ENCODE assay signal across 16 cellular contexts in the genomic region with DNA sequence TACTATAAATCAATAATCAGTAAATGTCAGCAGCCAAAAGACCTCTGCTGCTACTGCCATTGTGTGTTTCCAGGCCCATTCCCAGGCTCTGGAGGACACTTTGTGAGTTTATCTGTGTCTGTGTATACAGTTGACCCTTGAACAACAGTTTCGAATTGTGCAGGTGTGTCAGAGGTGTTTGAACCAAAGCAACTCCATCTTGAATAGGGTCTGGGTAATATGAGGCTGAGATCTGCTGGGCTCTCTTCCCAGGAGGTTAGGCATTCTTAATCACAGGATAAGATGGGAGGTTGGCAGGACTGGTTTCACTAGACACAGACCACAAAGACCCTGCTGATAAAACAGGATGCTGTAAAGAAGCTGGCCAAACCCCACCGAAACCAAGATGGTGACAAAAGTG.
DNase-seq lines count a peak whose midpoint lies in the region; ATAC-seq and TF ChIP-seq lines count a peak whose summit lies in the region.
"Had no signal": no experiment of that assay in that cellular context is flagged by ENCODE, and none has a peak within 500 bp of the region (broad histone marks: within the 10 kb centered on the region; RNA-seq: fewer than 3 reads in every experiment).

No MANE protein-coding gene starts in this region.

- no peaks in the 10 kb centered on the region for H3K36me3 ChIP-seq in Loucy (ENCODE audit: insufficient read depth, low read length)

- peaks cover 31% of the 10 kb centered on the region for H3K4me1 ChIP-seq in Loucy (ENCODE audit: insufficient read depth, low read length, poor library complexity, severe bottlenecking)

- H4K20me1 ChIP-seq in Loucy (ENCODE audit: insufficient read depth, low read length, poor library complexity, severe bottlenecking), result peaks cover 23% of the 10 kb centered on the region

- H3K4me3 Mint-ChIP-seq in activated naive CD4-positive, alpha-beta T cell treated with anti-CD3 and anti-CD28 coated beads, Interleukin-2, amount 50 U/mL, for 24 hours, result peak overlapping the region; percentile 30
- peak overlapping the region; percentile 24 to 64 (median 53) for H3K4me3 Mint-ChIP-seq in nephron
- H3K4me3 Mint-ChIP-seq in stimulated activated naive B cell treated with anti-CD40 and anti-IgM and Interleukin-4, amounts not matched to agents 10 μg/mL and 1 μg/mL and 100 μg/mL, for 72 hours, result no peak overlapping the region
- H3K4me3 Mint-ChIP-seq: B cell, HFFc6 had no signal

- H3K9me3 ChIP-seq in Loucy (ENCODE audit: insufficient read depth, low read depth, low read length), result no peaks in the 10 kb centered on the region

- H3K27me3 Mint-ChIP-seq in activated naive CD4-positive, alpha-beta T cell treated with anti-CD3 and anti-CD28 coated beads, Interleukin-2, amount 50 U/mL, for 24 hours, result no peaks in the 10 kb centered on the region
- H3K27me3 Mint-ChIP-seq in nephron (ENCODE audit: low read depth), result no peaks in the 10 kb centered on the region
- no peaks in the 10 kb centered on the region for H3K27me3 Mint-ChIP-seq in stimulated activated naive B cell treated with anti-CD40 and anti-IgM and Interleukin-4, amounts not matched to agents 10 μg/mL and 1 μg/mL and 100 μg/mL, for 72 hours
- H3K27me3 Mint-ChIP-seq: B cell had no signal

- no peaks in the 10 kb centered on the region for H3K27me3 ChIP-seq in Loucy (ENCODE audit: insufficient read depth, low read length, poor library complexity, severe bottlenecking)
- H3K27me3 ChIP-seq: BLaER1 treated with 17β-estradiol and CSF1 and Interleukin-3, amounts not matched to agents 10 nM and 100 nM had no signal

- peak overlapping the region; percentile 24; the same call in 1 of the 2 replicates for H2AFZ ChIP-seq in Loucy (ENCODE audit: low read length)

- H3K9me3 Mint-ChIP-seq in activated naive CD4-positive, alpha-beta T cell treated with anti-CD3 and anti-CD28 coated beads, Interleukin-2, amount 50 U/mL, for 24 hours, result no peaks in the 10 kb centered on the region
- no peaks in the 10 kb centered on the region for H3K9me3 Mint-ChIP-seq in nephron
- no peaks in the 10 kb centered on the region for H3K9me3 Mint-ChIP-seq in stimulated activated naive B cell treated with anti-CD40 and anti-IgM and Interleukin-4, amounts not matched to agents 10 μg/mL and 1 μg/mL and 100 μg/mL, for 72 hours
- H3K9me3 Mint-ChIP-seq: HFFc6 had no signal

- H3K27ac Mint-ChIP-seq in activated naive CD4-positive, alpha-beta T cell treated with anti-CD3 and anti-CD28 coated beads, Interleukin-2, amount 50 U/mL, for 24 hours, result no peak overlapping the region
- no peak overlapping the region for H3K27ac Mint-ChIP-seq in nephron
- H3K27ac Mint-ChIP-seq in stimulated activated naive B cell treated with anti-CD40 and anti-IgM and Interleukin-4, amounts not matched to agents 10 μg/mL and 1 μg/mL and 100 μg/mL, for 72 hours, result peak overlapping the region; percentile 22
- H3K27ac Mint-ChIP-seq: B cell, HFFc6 had no signal

- peaks cover 31% of the 10 kb centered on the region for H3K4me1 Mint-ChIP-seq in activated naive CD4-positive, alpha-beta T cell treated with anti-CD3 and anti-CD28 coated beads, Interleukin-2, amount 50 U/mL, for 24 hours
- peaks cover 21% of the 10 kb centered on the region for H3K4me1 Mint-ChIP-seq in nephron
- H3K4me1 Mint-ChIP-seq in stimulated activated naive B cell treated with anti-CD40 and anti-IgM and Interleukin-4, amounts not matched to agents 10 μg/mL and 1 μg/mL and 100 μg/mL, for 72 hours, result peaks cover 20 to 33% of the 10 kb centered on the region in 2 donors

- TF ChIP-seq CTCF in Loucy (conservative IDR thresholded peaks at IDR 0.05; ENCODE audit: low read length) (no peak), nephron (IDR thresholded peaks at IDR 0.05; ENCODE audit: unreplicated experiment in 3 of 3) (no peak)

- no peak overlapping the region for H3K4me2 ChIP-seq in Loucy (ENCODE audit: low read depth, low read length, poor library complexity, severe bottlenecking)

- H3K9me2 ChIP-seq in Loucy (replicated peaks; ENCODE audit: low read depth, low read length), result no peaks in the 10 kb centered on the region

- ATAC-seq in stimulated activated naive B cell treated with anti-CD40 and anti-IgM and Interleukin-4, amounts not matched to agents 10 μg/mL and 1 μg/mL and 100 μg/mL, for 72 hours (replicated peaks), result no peak
- no peak for ATAC-seq in HG02759 (IDR thresholded peaks at IDR 0.05; ENCODE audit: unreplicated experiment)
- ATAC-seq: HCT116 had no signal

- H3K9ac ChIP-seq in Loucy (ENCODE audit: low read depth, low read length, poor library complexity, severe bottlenecking), result no peak overlapping the region
- H3K9ac ChIP-seq: BLaER1 treated with 17β-estradiol and CSF1 and Interleukin-3, amounts not matched to agents 10 nM and 100 nM had no signal

- peaks cover 15% of the 10 kb centered on the region for H3K36me3 Mint-ChIP-seq in activated naive CD4-positive, alpha-beta T cell treated with anti-CD3 and anti-CD28 coated beads, Interleukin-2, amount 50 U/mL, for 24 hours
- peaks cover 6% of the 10 kb centered on the region for H3K36me3 Mint-ChIP-seq in nephron (ENCODE audit: low read depth)
- peaks cover 10 to 19% of the 10 kb centered on the region in 2 donors for H3K36me3 Mint-ChIP-seq in stimulated activated naive B cell treated with anti-CD40 and anti-IgM and Interleukin-4, amounts not matched to agents 10 μg/mL and 1 μg/mL and 100 μg/mL, for 72 hours

- DNase-seq in activated naive CD4-positive, alpha-beta T cell treated with anti-CD3 and anti-CD28 coated beads, Interleukin-2, amount 50 U/mL, for 16 hours, result no peak
- no peak for DNase-seq in stimulated activated naive B cell treated with anti-CD40 and anti-IgM and Interleukin-4, amounts not matched to agents 10 μg/mL and 1 μg/mL and 100 μg/mL, for 72 hours
- no peak for DNase-seq in NCI-H345 treated with DMSO at 0.1 percent for 48 hours (lab: John Stamatoyannopoulos, UW; ENCODE audit: unreplicated experiment)
- DNase-seq in KG1 (lab: John Stamatoyannopoulos, UW), result no peak
- DNase-seq: DMS79 treated with DMSO at 0.1 percent for 48 hours, GF-D8, GOT3, H7, HFFc6 had no signal

- peaks cover 23% of the 10 kb centered on the region for H3K79me2 ChIP-seq in Loucy (ENCODE audit: insufficient read depth, low read length)

- H3K4me3 ChIP-seq in Loucy (ENCODE audit: low read length, poor library complexity, severe bottlenecking), result no peak overlapping the region
- H3K4me3 ChIP-seq: BLaER1 treated with 17β-estradiol and CSF1 and Interleukin-3, amounts not matched to agents 10 nM and 100 nM had no signal

- no peaks in the 10 kb centered on the region for H3F3A ChIP-seq in Loucy (ENCODE audit: low read depth)

Comparison
In these comparisons a context has a peak if more than half of its experiments do, and no peak if none do; other contexts are left out.
1. H3K4me3 Mint-ChIP-seq: peak in activated naive CD4-positive, alpha-beta T cell treated with anti-CD3 and anti-CD28 coated beads, Interleukin-2, amount 50 U/mL, for 24 hours (single experiment) and nephron (3 of 3); none in stimulated activated naive B cell treated with anti-CD40 and anti-IgM and Interleukin-4, amounts not matched to agents 10 μg/mL and 1 μg/mL and 100 μg/mL, for 72 hours (0 of 2).